Comparison of ENCODE assay signal across 12 cellular contexts in the genomic region with DNA sequence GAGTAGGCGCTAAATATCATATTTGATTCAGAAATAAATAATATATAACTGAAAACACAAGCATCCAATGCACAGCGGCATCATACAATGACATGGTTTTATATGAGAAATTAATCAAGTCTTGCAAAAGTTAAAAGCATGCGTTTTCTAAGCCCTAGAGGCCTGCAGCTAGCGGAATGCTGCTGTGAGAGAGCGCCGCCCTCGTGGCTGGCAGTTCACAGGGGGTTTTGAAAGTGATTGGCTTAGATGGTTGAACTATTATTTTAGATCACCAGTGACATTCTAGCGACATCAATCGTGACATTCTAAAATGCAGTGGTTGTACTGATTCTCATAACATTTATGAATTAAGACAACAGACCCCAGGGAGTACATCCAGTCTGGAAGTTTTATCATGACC.
A peak's percentile ranks its signal among the peaks of the same experiment; 100 is the strongest.
DNase-seq lines count a peak whose midpoint lies in the region; ATAC-seq and TF ChIP-seq lines count a peak whose summit lies in the region.
"Had no signal": no experiment of that assay in that cellular context is flagged by ENCODE, and none has a peak within 500 bp of the region (broad histone marks: within the 10 kb centered on the region; RNA-seq: fewer than 3 reads in every experiment).

No MANE protein-coding gene starts in this region.

- TF ChIP-seq CTCF in GM12873 (IDR thresholded peaks at IDR 0.05; ENCODE audit: insufficient read depth, low read depth, low read length, missing control alignments): peak; percentile 9
- peak; percentile 29; the same call in 1 of the 2 replicates for TF ChIP-seq CTCF in PC-3 (conservative IDR thresholded peaks at IDR 0.05; ENCODE audit: low read depth, low read length)
- no peak for TF ChIP-seq CTCF in neural progenitor cell (IDR thresholded peaks at IDR 0.05)

- CTCF ChIA-PET in PC-3 (lab: Charles Lee): no interaction called here
- CTCF ChIA-PET in CD4-positive, alpha-beta memory T cell (lab: Charles Lee; ENCODE audit: partially characterized antibody): no interaction called here

- ATAC-seq in PC-3: no peak
- no peak for ATAC-seq in GM18517 (IDR thresholded peaks at IDR 0.05; ENCODE audit: unreplicated experiment)

- intact Hi-C loops in PC-3 (cut with micrococcal nuclease): no loop called here
- intact Hi-C loops in CD4-positive, alpha-beta memory T cell (cut with micrococcal nuclease): no loop called here

- no peak overlapping the region for H3K4me2 ChIP-seq in Karpas-422 (ENCODE audit: low read depth, low read length, poor library complexity, severe bottlenecking)
- H3K4me2 ChIP-seq in PC-3 (ENCODE audit: low read length): no peak overlapping the region
- no peak overlapping the region for H3K4me2 ChIP-seq in neural progenitor cell

- no peaks in the 10 kb centered on the region for H4K20me1 ChIP-seq in Karpas-422 (ENCODE audit: insufficient read depth, low read depth, low read length)
- H4K20me1 ChIP-seq in PC-3 (ENCODE audit: low read length): no peaks in the 10 kb centered on the region
- no peaks in the 10 kb centered on the region for H4K20me1 ChIP-seq in neural progenitor cell (ENCODE audit: low read depth)

- H3K9me3 ChIP-seq in Karpas-422 (ENCODE audit: low read length): no peaks in the 10 kb centered on the region
- no peaks in the 10 kb centered on the region for H3K9me3 ChIP-seq in PC-3 (ENCODE audit: low read length)
- H3K9me3 ChIP-seq in CD4-positive, alpha-beta memory T cell (ENCODE audit: control insufficient read depth in 1 of 2, low read length in 2 of 2): no peaks in the 10 kb centered on the region
- no peaks in the 10 kb centered on the region for H3K9me3 ChIP-seq in neural progenitor cell (ENCODE audit: low read depth)

- H3K9ac ChIP-seq in Karpas-422 (ENCODE audit: low read length) (no peak overlapping the region), PC-3 (ENCODE audit: low read length) (no peak overlapping the region), neural progenitor cell (no peak overlapping the region)

- H3K4me3 Mint-ChIP-seq in CD4-positive, alpha-beta memory T cell: no peak overlapping the region
- no peak overlapping the region for H3K4me3 Mint-ChIP-seq in neural progenitor cell

- H3K4me3 ChIP-seq in Karpas-422 (ENCODE audit: low read length) (no peak overlapping the region), PC-3 (ENCODE audit: low read length) (no peak overlapping the region), neural progenitor cell (no peak overlapping the region)
- H3K4me3 ChIP-seq in CD4-positive, alpha-beta memory T cell (ENCODE audit: low read length in 2 of 2): no peak overlapping the region

- peaks cover 0 to 2% (median 0%) of the 10 kb centered on the region in 4 donors for H3K4me1 Mint-ChIP-seq in CD4-positive, alpha-beta memory T cell
- peaks cover 13% of the 10 kb centered on the region for H3K4me1 Mint-ChIP-seq in neural progenitor cell

- H3K27me3 ChIP-seq in Karpas-422 (ENCODE audit: low read length) (no peaks in the 10 kb centered on the region), PC-3 (ENCODE audit: low read length) (no peaks in the 10 kb centered on the region), neural progenitor cell (no peaks in the 10 kb centered on the region)
- H3K27me3 ChIP-seq in CD4-positive, alpha-beta memory T cell (ENCODE audit: insufficient read depth, low read length): no peaks in the 10 kb centered on the region

- H3K79me2 ChIP-seq in Karpas-422 (ENCODE audit: low read length): no peaks in the 10 kb centered on the region
- H3K79me2 ChIP-seq in PC-3 (ENCODE audit: low read length): no peaks in the 10 kb centered on the region
- H3K79me2 ChIP-seq in neural progenitor cell (ENCODE audit: low read depth): no peaks in the 10 kb centered on the region

- no peaks in the 10 kb centered on the region for H3K27me3 Mint-ChIP-seq in CD4-positive, alpha-beta memory T cell
- peaks cover 2% of the 10 kb centered on the region for H3K27me3 Mint-ChIP-seq in neural progenitor cell (ENCODE audit: insufficient read depth, low read depth)

- peaks cover 0 to 1% (median 0%) of the 10 kb centered on the region in 8 donors for H3K9me3 Mint-ChIP-seq in CD4-positive, alpha-beta memory T cell
- H3K9me3 Mint-ChIP-seq in neural progenitor cell: no peaks in the 10 kb centered on the region

- H3F3A ChIP-seq in PC-3 (ENCODE audit: low read length, unreplicated experiment) (no peaks in the 10 kb centered on the region), neural progenitor cell (ENCODE audit: low read depth) (no peaks in the 10 kb centered on the region)

- DNase-seq in Karpas-422 (peak; percentile 46), PC-3 (no peak), neural progenitor cell (ENCODE audit: low spot score) (no peak), mucosa of gallbladder (ENCODE audit: low spot score) (no peak)
- no peak for DNase-seq in CD4-positive, alpha-beta memory T cell
- DNase-seq: DMS79, EL, GOT3, HCEC 1CT, KBM-7 had no signal

- H3K36me3 Mint-ChIP-seq in CD4-positive, alpha-beta memory T cell: no peaks in the 10 kb centered on the region
- H3K36me3 Mint-ChIP-seq in neural progenitor cell: no peaks in the 10 kb centered on the region

- POLR2A ChIA-PET in PC-3 (lab: Charles Lee; ENCODE audit: unreplicated experiment): no interaction called here
- POLR2A ChIA-PET in CD4-positive, alpha-beta memory T cell (lab: Charles Lee; ENCODE audit: partially characterized antibody): no interaction called here

- H3K27ac Mint-ChIP-seq in CD4-positive, alpha-beta memory T cell: no peak overlapping the region
- H3K27ac Mint-ChIP-seq in neural progenitor cell: no peak overlapping the region

- no peaks in the 10 kb centered on the region for H3K36me3 ChIP-seq in Karpas-422 (ENCODE audit: insufficient read depth, low read length)
- H3K36me3 ChIP-seq in PC-3 (ENCODE audit: low read depth, low read length): no peaks in the 10 kb centered on the region
- no peaks in the 10 kb centered on the region for H3K36me3 ChIP-seq in CD4-positive, alpha-beta memory T cell (ENCODE audit: insufficient read depth, low read length)
- H3K36me3 ChIP-seq in neural progenitor cell: no peaks in the 10 kb centered on the region

- no peak overlapping the region for H2AFZ ChIP-seq in Karpas-422 (ENCODE audit: low read length)
- no peak overlapping the region for H2AFZ ChIP-seq in PC-3 (ENCODE audit: low read length)
- H2AFZ ChIP-seq in neural progenitor cell (replicated peaks): no peak overlapping the region

- H3K27ac ChIP-seq in Karpas-422 (ENCODE audit: low read length): no peak overlapping the region
- H3K27ac ChIP-seq in PC-3 (ENCODE audit: low read length): no peak overlapping the region
- H3K27ac ChIP-seq in CD4-positive, alpha-beta memory T cell (ENCODE audit: low read depth, low read length): no peak overlapping the region
- H3K27ac ChIP-seq in neural progenitor cell: no peak overlapping the region

- H3K4me1 ChIP-seq in Karpas-422 (ENCODE audit: low read length) (peaks cover 4% of the 10 kb centered on the region; the same call in 1 of the 2 replicates), PC-3 (ENCODE audit: insufficient read depth, low read length) (no peaks in the 10 kb centered on the region), neural progenitor cell (no peaks in the 10 kb centered on the region)
- no peaks in the 10 kb centered on the region for H3K4me1 ChIP-seq in CD4-positive, alpha-beta memory T cell (ENCODE audit: insufficient read depth, low read length)

- BruUV-seq in PC-3 (replicated peaks; lab: Mats Ljungman, UMichigan): no TSS peak

- H3K9me2 ChIP-seq in Karpas-422 (replicated peaks; ENCODE audit: insufficient read depth, low read length) (no peaks in the 10 kb centered on the region), PC-3 (replicated peaks; ENCODE audit: low read length) (no peaks in the 10 kb centered on the region)
